Comparison of ENCODE assay signal across 1 cellular context in the genomic region with DNA sequence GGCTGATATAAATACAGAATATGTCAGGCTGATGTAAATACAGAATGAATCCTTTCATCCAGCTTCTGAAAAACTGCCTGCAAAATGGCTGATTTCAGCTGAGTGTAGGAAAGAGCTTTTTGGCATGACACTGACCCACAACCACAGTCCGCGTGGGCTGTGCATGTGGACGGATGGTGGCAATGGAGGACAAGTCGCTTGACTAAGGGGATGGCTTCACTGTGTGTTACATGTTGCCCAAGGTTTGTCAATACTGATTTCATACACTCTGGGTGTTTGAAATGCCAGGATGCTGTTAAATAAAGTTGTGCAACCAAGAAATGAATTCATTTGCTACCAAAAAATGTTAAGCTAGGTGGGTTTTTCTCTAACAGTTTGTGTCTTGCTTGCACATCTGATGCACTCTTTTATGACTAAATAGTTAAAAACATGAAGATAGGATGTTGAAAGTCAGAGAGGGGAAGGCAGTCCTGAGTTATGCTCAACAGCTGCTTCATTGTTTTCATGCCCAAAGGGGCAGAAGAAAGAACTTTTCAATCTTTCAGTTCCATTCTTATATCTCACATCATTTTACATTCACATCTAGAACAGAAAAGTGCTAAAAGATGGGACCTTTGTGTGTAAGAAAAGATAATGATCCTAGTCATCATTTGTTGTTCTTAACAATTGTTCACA.
TF ChIP-seq lines count a peak whose summit lies in the region.

No MANE protein-coding gene starts in this region.

TF ChIP-seq in SK-N-SH, 30 proteins besides CTCF, POLR2A, EP300 and RAD21 (continued from another document):
- TF ChIP-seq, protein P1, sequence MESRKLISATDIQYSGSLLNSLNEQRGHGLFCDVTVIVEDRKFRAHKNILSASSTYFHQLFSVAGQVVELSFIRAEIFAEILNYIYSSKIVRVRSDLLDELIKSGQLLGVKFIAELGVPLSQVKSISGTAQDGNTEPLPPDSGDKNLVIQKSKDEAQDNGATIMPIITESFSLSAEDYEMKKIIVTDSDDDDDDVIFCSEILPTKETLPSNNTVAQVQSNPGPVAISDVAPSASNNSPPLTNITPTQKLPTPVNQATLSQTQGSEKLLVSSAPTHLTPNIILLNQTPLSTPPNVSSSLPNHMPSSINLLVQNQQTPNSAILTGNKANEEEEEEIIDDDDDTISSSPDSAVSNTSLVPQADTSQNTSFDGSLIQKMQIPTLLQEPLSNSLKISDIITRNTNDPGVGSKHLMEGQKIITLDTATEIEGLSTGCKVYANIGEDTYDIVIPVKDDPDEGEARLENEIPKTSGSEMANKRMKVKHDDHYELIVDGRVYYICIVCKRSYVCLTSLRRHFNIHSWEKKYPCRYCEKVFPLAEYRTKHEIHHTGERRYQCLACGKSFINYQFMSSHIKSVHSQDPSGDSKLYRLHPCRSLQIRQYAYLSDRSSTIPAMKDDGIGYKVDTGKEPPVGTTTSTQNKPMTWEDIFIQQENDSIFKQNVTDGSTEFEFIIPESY (IDR thresholded peaks at IDR 0.05; ENCODE audit: borderline replicate concordance, low read depth): no peak
- TF ChIP-seq ELF1 (IDR thresholded peaks at IDR 0.05) (no peak), FOXJ3 (CRISPR knock-in tag; IDR thresholded peaks at IDR 0.05) (no peak), SMC3 (IDR thresholded peaks at IDR 0.05; ENCODE audit: low read depth, low read length) (no peak), RFX5 (IDR thresholded peaks at IDR 0.05; ENCODE audit: low read length) (no peak), NFIC (IDR thresholded peaks at IDR 0.05; ENCODE audit: borderline replicate concordance) (no peak), RCOR1 (IDR thresholded peaks at IDR 0.05; ENCODE audit: low read length) (no peak), NRF1 (IDR thresholded peaks at IDR 0.05; ENCODE audit: low read depth, low read length) (no peak), YY1 (IDR thresholded peaks at IDR 0.05; ENCODE audit: low read depth) (no peak), MXI1 (IDR thresholded peaks at IDR 0.05; ENCODE audit: low read depth, low read length) (no peak)
TF ChIP-seq in SK-N-SH: peak in this region for 0.
